In genomic region chr1:117657031-117657430, GRCh38 we compare ENCODE assay signal across 8 cellular contexts. TPM values are rescaled to one million over a fixed set of nuclear protein-coding genes. Genes with fewer than 3 reads are reported as not detected.
A peak's percentile ranks its signal among the peaks of the same experiment; 100 is the strongest.
DNase-seq lines count a peak whose midpoint lies in the region; ATAC-seq and TF ChIP-seq lines count a peak whose summit lies in the region.

No MANE protein-coding gene starts in this region.

- ATAC-seq in left ventricle myocardium superior (peak; percentile 66), T-helper 17 cell (no peak), GM21447 (IDR thresholded peaks at IDR 0.05; ENCODE audit: unreplicated experiment) (no peak)

- H3K4me1 ChIP-seq in left ventricle myocardium inferior, result peaks cover 22% of the 10 kb centered on the region

- no peaks in the 10 kb centered on the region for H3K9me3 Mint-ChIP-seq in type B pancreatic cell
- peaks cover 3% of the 10 kb centered on the region for H3K9me3 Mint-ChIP-seq in activated T-helper 2 cell treated with anti-CD3 and anti-CD28 coated beads, Interferon-gamma antibody, Interleukin-2, Interleukin-4, amounts not matched to agents 10 μg/mL and 5 μg/mL and 100 μg/mL, durations not matched to agents 14 hours and 24 hours and 36 hours

- peak overlapping the region; percentile 94 for H3K27ac Mint-ChIP-seq in T-helper 17 cell
- H3K27ac Mint-ChIP-seq in type B pancreatic cell, result peak overlapping the region; percentile 9
- H3K27ac Mint-ChIP-seq in activated T-helper 2 cell treated with anti-CD3 and anti-CD28 coated beads, Interferon-gamma antibody, Interleukin-2, Interleukin-4, amounts not matched to agents 10 μg/mL and 5 μg/mL and 100 μg/mL, durations not matched to agents 14 hours and 24 hours and 36 hours, result no peak overlapping the region

- TF ChIP-seq CTCF in left ventricle myocardium inferior (IDR thresholded peaks at IDR 0.05; ENCODE audit: borderline replicate concordance) (no peak), type B pancreatic cell (conservative IDR thresholded peaks at IDR 0.05) (no peak)

- peaks cover 79% of the 10 kb centered on the region for H3K4me1 Mint-ChIP-seq in T-helper 17 cell
- H3K4me1 Mint-ChIP-seq in type B pancreatic cell (ENCODE audit: unreplicated experiment), result peaks cover 23% of the 10 kb centered on the region
- H3K4me1 Mint-ChIP-seq in activated T-helper 2 cell treated with anti-CD3 and anti-CD28 coated beads, Interferon-gamma antibody, Interleukin-2, Interleukin-4, amounts not matched to agents 10 μg/mL and 5 μg/mL and 100 μg/mL, durations not matched to agents 14 hours and 24 hours and 36 hours (ENCODE audit: low read depth), result peaks cover 95% of the 10 kb centered on the region

- intact Hi-C loops in left ventricle myocardium superior (cut with micrococcal nuclease) (no loop called here), left ventricle myocardium inferior (cut with micrococcal nuclease) (no loop called here)
- intact Hi-C loops in activated T-helper 2 cell treated with anti-CD3 and anti-CD28 coated beads, Interferon-gamma antibody, Interleukin-2, Interleukin-4, amounts not matched to agents 10 μg/mL and 5 μg/mL and 100 μg/mL, durations not matched to agents 14 hours and 24 hours and 36 hours (cut with micrococcal nuclease), result loop anchor here (2.0 kb wide), 1 partner anchor 14 kb away; no protein-coding TSS in a partner anchor

- no peaks in the 10 kb centered on the region for H3K27me3 ChIP-seq in left ventricle myocardium inferior (ENCODE audit: low read depth)

- H3K9me3 ChIP-seq in left ventricle myocardium inferior (replicated peaks) (no peaks in the 10 kb centered on the region), T-helper 17 cell (ENCODE audit: control insufficient read depth, low read length, poor library complexity, severe bottlenecking) (no peaks in the 10 kb centered on the region)

- H3K36me3 ChIP-seq in left ventricle myocardium inferior, result no peaks in the 10 kb centered on the region

- H3K36me3 Mint-ChIP-seq in T-helper 17 cell (ENCODE audit: low read depth) (no peaks in the 10 kb centered on the region), type B pancreatic cell (no peaks in the 10 kb centered on the region)
- H3K36me3 Mint-ChIP-seq in activated T-helper 2 cell treated with anti-CD3 and anti-CD28 coated beads, Interferon-gamma antibody, Interleukin-2, Interleukin-4, amounts not matched to agents 10 μg/mL and 5 μg/mL and 100 μg/mL, durations not matched to agents 14 hours and 24 hours and 36 hours (ENCODE audit: low read depth), result peaks cover 10% of the 10 kb centered on the region

- DNase-seq in left ventricle myocardium superior (no peak), left ventricle myocardium inferior (no peak), T-helper 17 cell (no peak), fibroblast of peridontal ligament (ENCODE audit: extremely low read depth) (peak; percentile 60), type B pancreatic cell (ENCODE audit: extremely low spot score, unreplicated experiment) (no peak)
- no peak for DNase-seq in activated CD8-positive, alpha-beta memory T cell treated with anti-CD3 and anti-CD28 coated beads, Interleukin-2, amount 50 U/mL, for 4 hours
- no peak for DNase-seq in activated T-helper 2 cell treated with anti-CD3 and anti-CD28 coated beads, Interferon-gamma antibody, Interleukin-2, Interleukin-4, amounts not matched to agents 10 μg/mL and 5 μg/mL and 100 μg/mL, durations not matched to agents 14 hours and 24 hours and 36 hours (ENCODE audit: low spot score)

- no peak overlapping the region for H3K4me3 ChIP-seq in left ventricle myocardium inferior

- H3K4me3 Mint-ChIP-seq in T-helper 17 cell (peak overlapping the region; percentile 69), type B pancreatic cell (no peak overlapping the region)
- no peak overlapping the region for H3K4me3 Mint-ChIP-seq in activated T-helper 2 cell treated with anti-CD3 and anti-CD28 coated beads, Interferon-gamma antibody, Interleukin-2, Interleukin-4, amounts not matched to agents 10 μg/mL and 5 μg/mL and 100 μg/mL, durations not matched to agents 14 hours and 24 hours and 36 hours (ENCODE audit: low read depth)

- H3K27me3 Mint-ChIP-seq in T-helper 17 cell (no peaks in the 10 kb centered on the region), type B pancreatic cell (peaks cover 9% of the 10 kb centered on the region)
- H3K27me3 Mint-ChIP-seq in activated T-helper 2 cell treated with anti-CD3 and anti-CD28 coated beads, Interferon-gamma antibody, Interleukin-2, Interleukin-4, amounts not matched to agents 10 μg/mL and 5 μg/mL and 100 μg/mL, durations not matched to agents 14 hours and 24 hours and 36 hours (ENCODE audit: low read depth), result no peaks in the 10 kb centered on the region

- no peak overlapping the region for H3K27ac ChIP-seq in left ventricle myocardium inferior (replicated peaks)

RNA-seq across cellular contexts. Expression of gene TENT5C, which starts 51.2 kb away (rescaled TPM):
- total RNA-seq in left ventricle myocardium superior (16.7 TPM), left ventricle myocardium inferior (14.9 TPM), T-helper 17 cell (100 to 1,000 TPM; 129 to 173 TPM), type B pancreatic cell (ENCODE audit: low replicate concordance) (12.9 and 13.8 TPM in 2 replicates)
- 11.2 and 11.6 TPM in 2 replicates for total RNA-seq in activated T-helper 2 cell treated with anti-CD3 and anti-CD28 coated beads, Interferon-gamma antibody, Interleukin-2, Interleukin-4, amounts not matched to agents 10 μg/mL and 5 μg/mL and 100 μg/mL, durations not matched to agents 14 hours and 24 hours and 36 hours
